Comparison of ENCODE assay signal across 8 cellular contexts in genomic region chr11:66334605-66335442, GRCh38. TPM values are rescaled to one million over a fixed set of nuclear protein-coding genes. Genes with fewer than 3 reads are reported as not detected.
A peak's percentile ranks its signal among the peaks of the same experiment; 100 is the strongest.
DNase-seq lines count a peak whose midpoint lies in the region; ATAC-seq lines count a peak whose summit lies in the region.
"Had no signal": no experiment of that assay in that cellular context is flagged by ENCODE, and none has a peak within 500 bp of the region (broad histone marks: within the 10 kb centered on the region; RNA-seq: fewer than 3 reads in every experiment).

No MANE protein-coding gene starts in this region.

- H3K27ac ChIP-seq in CD4-positive, alpha-beta memory T cell (ENCODE audit: low read depth, low read length), result no peak overlapping the region
- H3K27ac ChIP-seq in layer of hippocampus (ENCODE audit: low read depth, low read length), result peak overlapping the region; percentile 18
- H3K27ac ChIP-seq: KMS-11 had no signal

- H3K4me1 ChIP-seq in CD4-positive, alpha-beta memory T cell (ENCODE audit: insufficient read depth, low read length), result peaks cover 18% of the 10 kb centered on the region

- peaks cover 0 to 2% (median 0%) of the 10 kb centered on the region in 8 donors for H3K9me3 Mint-ChIP-seq in CD4-positive, alpha-beta memory T cell

- H3K4me3 ChIP-seq in CD4-positive, alpha-beta memory T cell (ENCODE audit: low read length in 2 of 2), result no peak overlapping the region

- H3K27me3 ChIP-seq in CD4-positive, alpha-beta memory T cell (ENCODE audit: insufficient read depth, low read length), result no peaks in the 10 kb centered on the region
- H3K27me3 ChIP-seq in layer of hippocampus (ENCODE audit: control insufficient read depth, insufficient read depth, low read length), result no peaks in the 10 kb centered on the region

- H3K4me1 Mint-ChIP-seq in CD4-positive, alpha-beta memory T cell, result peaks cover 8 to 27% (median 16%) of the 10 kb centered on the region in 4 donors
- peaks cover 11% of the 10 kb centered on the region for H3K4me1 Mint-ChIP-seq in T-helper 17 cell

- no peaks in the 10 kb centered on the region for H3K27me3 Mint-ChIP-seq in CD4-positive, alpha-beta memory T cell
- H3K27me3 Mint-ChIP-seq in T-helper 17 cell, result no peaks in the 10 kb centered on the region

- H3K36me3 Mint-ChIP-seq in CD4-positive, alpha-beta memory T cell, result peaks cover 8 to 22% of the 10 kb centered on the region in 2 donors
- peaks cover 2% of the 10 kb centered on the region for H3K36me3 Mint-ChIP-seq in T-helper 17 cell (ENCODE audit: low read depth)

- POLR2A ChIA-PET in CD4-positive, alpha-beta memory T cell (lab: Charles Lee; ENCODE audit: partially characterized antibody), result interaction anchor here (0.7 to 2.8 kb wide), 4 partner anchors 10 to 749 kb away, joined by 3 to 15 read pairs (median 6); partner anchors contain the start of gene BRMS1

- peaks cover 15% of the 10 kb centered on the region for H3K36me3 ChIP-seq in CD4-positive, alpha-beta memory T cell (ENCODE audit: insufficient read depth, low read length)

- CTCF ChIA-PET in CD4-positive, alpha-beta memory T cell (lab: Charles Lee; ENCODE audit: partially characterized antibody), result interaction anchor here (1.3 to 8.6 kb wide), 3 partner anchors 10 to 52 kb away, joined by 3 to 110 read pairs (median 10); partner anchors contain the start of gene BRMS1

- no peaks in the 10 kb centered on the region for H3K9me3 ChIP-seq in CD4-positive, alpha-beta memory T cell (ENCODE audit: control insufficient read depth in 1 of 2, low read length in 2 of 2)
- no peaks in the 10 kb centered on the region for H3K9me3 ChIP-seq in T-helper 17 cell (ENCODE audit: control insufficient read depth, low read length, poor library complexity, severe bottlenecking)

- intact Hi-C loops in CD4-positive, alpha-beta memory T cell (cut with micrococcal nuclease), result no loop called here
- intact Hi-C loops in left colon (cut with DNase I, micrococcal nuclease), result no loop called here

- H3K4me3 Mint-ChIP-seq in CD4-positive, alpha-beta memory T cell, result peak overlapping the region in 6 of 8 donors; percentile 51 to 72 (median 64)
- H3K4me3 Mint-ChIP-seq in T-helper 17 cell, result peak overlapping the region; percentile 82

- peak overlapping the region in 2 of 7 donors; percentile 10 to 53 for H3K27ac Mint-ChIP-seq in CD4-positive, alpha-beta memory T cell
- peak overlapping the region; percentile 27 for H3K27ac Mint-ChIP-seq in T-helper 17 cell

- DNase-seq in CD4-positive, alpha-beta memory T cell, result no peak
- DNase-seq in T-helper 17 cell (no peak), amniotic stem cell (lab: John Stamatoyannopoulos, UW) (no peak), left colon (no peak)
- DNase-seq: activated effector memory CD4-positive, alpha-beta T cell treated with Interleukin-2 at 50 U/mL for 16 hours had no signal

- ATAC-seq in T-helper 17 cell (no peak), GM19463 (IDR thresholded peaks at IDR 0.05; ENCODE audit: unreplicated experiment) (no peak), left colon (no peak)

RNA-seq across cellular contexts. Expression of gene RIN1, which starts 1.4 kb away (rescaled TPM):
- total RNA-seq in CD4-positive, alpha-beta memory T cell, result 10 to 100 TPM in 1 of 2 experiments, 1 to 10 TPM in 1; 5.8 to 10.1 TPM
- 1 to 10 TPM; 2.1 to 4.9 TPM for polyA plus RNA-seq in CD4-positive, alpha-beta memory T cell
- total RNA-seq in T-helper 17 cell, result 1 to 10 TPM; 1.9 to 3.4 TPM
- 10 to 100 TPM; 10.3 to 10.6 TPM for total RNA-seq in left colon

RNA-seq across cellular contexts. Expression of gene BRMS1, which starts 10.1 kb away (rescaled TPM):
- total RNA-seq in CD4-positive, alpha-beta memory T cell, result 10 to 100 TPM; 49.8 to 50.8 TPM
- polyA plus RNA-seq in CD4-positive, alpha-beta memory T cell, result 10 to 100 TPM; 70.3 to 78.7 TPM
- total RNA-seq in T-helper 17 cell, result 10 to 100 TPM; 44.3 to 53.9 TPM
- 10 to 100 TPM; 42.5 to 46.3 TPM for total RNA-seq in left colon

RNA-seq across cellular contexts. Expression of gene B4GAT1, which starts 12.6 kb away (rescaled TPM):
- 1 to 10 TPM; 9.7 to 9.8 TPM for total RNA-seq in CD4-positive, alpha-beta memory T cell
- polyA plus RNA-seq in CD4-positive, alpha-beta memory T cell, result 10 to 100 TPM; 12.2 to 12.7 TPM
- 1 to 10 TPM; 2.4 to 2.8 TPM for total RNA-seq in T-helper 17 cell
- 10 to 100 TPM; 13.1 to 17.1 TPM for total RNA-seq in left colon

RNA-seq across cellular contexts. Expression of gene CD248, which starts 18.0 kb away (rescaled TPM):
- under 1 TPM in 1 of 2 experiments, not detected in 1; 0.12 TPM for total RNA-seq in CD4-positive, alpha-beta memory T cell
- polyA plus RNA-seq in CD4-positive, alpha-beta memory T cell, result under 1 TPM in 1 of 2 donors, not detected in 1; 0.18 TPM
- total RNA-seq in T-helper 17 cell (not detected), left colon (10 to 100 TPM in 1 of 2 donors, 1 to 10 TPM in 1; 4.5 to 13.7 TPM)

RNA-seq across cellular contexts. Expression of gene SLC29A2, which starts 36.7 kb away (rescaled TPM):
- total RNA-seq in CD4-positive, alpha-beta memory T cell, result 10 to 100 TPM; 15.0 to 15.5 TPM
- 1 to 10 TPM in 1 of 2 donors, under 1 TPM in 1; 0.87 to 3.1 TPM for polyA plus RNA-seq in CD4-positive, alpha-beta memory T cell
- total RNA-seq in T-helper 17 cell (1 to 10 TPM; 5.4 TPM), left colon (10 to 100 TPM; 16.3 to 31.1 TPM)
